2 cellular contexts compared by ENCODE assay signal in the genomic region with DNA sequence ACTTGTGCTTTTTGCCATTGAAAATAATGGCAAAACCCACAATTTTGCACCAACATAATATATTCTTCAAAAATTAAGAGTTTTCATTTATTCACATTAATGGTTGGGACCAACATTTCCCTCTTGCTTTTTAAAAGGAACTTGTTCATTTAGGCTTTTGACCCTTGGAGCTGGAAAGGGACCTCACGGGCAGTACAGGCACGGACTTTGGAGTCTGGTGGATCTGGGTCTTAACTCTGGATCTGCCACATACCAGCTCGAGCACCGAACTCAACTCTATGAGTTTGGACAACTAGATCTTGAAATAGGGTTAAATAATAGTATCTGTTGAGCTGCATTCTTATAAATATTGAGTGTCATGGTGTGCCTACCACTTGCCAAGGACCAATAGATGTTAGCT.
TF ChIP-seq lines count a peak whose summit lies in the region.

No MANE protein-coding gene starts in this region.

TF ChIP-seq in WTC11, 78 proteins besides CTCF, POLR2A, EP300 and RAD21 (continued from another document):
- TF ChIP-seq, protein P1, sequence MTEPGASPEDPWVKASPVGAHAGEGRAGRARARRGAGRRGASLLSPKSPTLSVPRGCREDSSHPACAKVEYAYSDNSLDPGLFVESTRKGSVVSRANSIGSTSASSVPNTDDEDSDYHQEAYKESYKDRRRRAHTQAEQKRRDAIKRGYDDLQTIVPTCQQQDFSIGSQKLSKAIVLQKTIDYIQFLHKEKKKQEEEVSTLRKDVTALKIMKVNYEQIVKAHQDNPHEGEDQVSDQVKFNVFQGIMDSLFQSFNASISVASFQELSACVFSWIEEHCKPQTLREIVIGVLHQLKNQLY (CRISPR knock-in tag; IDR thresholded peaks at IDR 0.05) = no peak
- TF ChIP-seq, protein P2, sequence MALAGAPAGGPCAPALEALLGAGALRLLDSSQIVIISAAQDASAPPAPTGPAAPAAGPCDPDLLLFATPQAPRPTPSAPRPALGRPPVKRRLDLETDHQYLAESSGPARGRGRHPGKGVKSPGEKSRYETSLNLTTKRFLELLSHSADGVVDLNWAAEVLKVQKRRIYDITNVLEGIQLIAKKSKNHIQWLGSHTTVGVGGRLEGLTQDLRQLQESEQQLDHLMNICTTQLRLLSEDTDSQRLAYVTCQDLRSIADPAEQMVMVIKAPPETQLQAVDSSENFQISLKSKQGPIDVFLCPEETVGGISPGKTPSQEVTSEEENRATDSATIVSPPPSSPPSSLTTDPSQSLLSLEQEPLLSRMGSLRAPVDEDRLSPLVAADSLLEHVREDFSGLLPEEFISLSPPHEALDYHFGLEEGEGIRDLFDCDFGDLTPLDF (CRISPR knock-in tag; IDR thresholded peaks at IDR 0.05) = no peak

TF ChIP-seq in HepG2, 621 proteins besides CTCF, POLR2A, EP300 and RAD21:
- TF ChIP-seq, protein P3, sequence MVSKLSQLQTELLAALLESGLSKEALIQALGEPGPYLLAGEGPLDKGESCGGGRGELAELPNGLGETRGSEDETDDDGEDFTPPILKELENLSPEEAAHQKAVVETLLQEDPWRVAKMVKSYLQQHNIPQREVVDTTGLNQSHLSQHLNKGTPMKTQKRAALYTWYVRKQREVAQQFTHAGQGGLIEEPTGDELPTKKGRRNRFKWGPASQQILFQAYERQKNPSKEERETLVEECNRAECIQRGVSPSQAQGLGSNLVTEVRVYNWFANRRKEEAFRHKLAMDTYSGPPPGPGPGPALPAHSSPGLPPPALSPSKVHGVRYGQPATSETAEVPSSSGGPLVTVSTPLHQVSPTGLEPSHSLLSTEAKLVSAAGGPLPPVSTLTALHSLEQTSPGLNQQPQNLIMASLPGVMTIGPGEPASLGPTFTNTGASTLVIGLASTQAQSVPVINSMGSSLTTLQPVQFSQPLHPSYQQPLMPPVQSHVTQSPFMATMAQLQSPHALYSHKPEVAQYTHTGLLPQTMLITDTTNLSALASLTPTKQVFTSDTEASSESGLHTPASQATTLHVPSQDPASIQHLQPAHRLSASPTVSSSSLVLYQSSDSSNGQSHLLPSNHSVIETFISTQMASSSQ (IDR thresholded peaks at IDR 0.05; ENCODE audit: low read depth) = no peak
- TF ChIP-seq, protein P3 (CRISPR knock-in tag; IDR thresholded peaks at IDR 0.05; ENCODE audit: borderline replicate concordance) = no peak
- TF ChIP-seq, protein P4, sequence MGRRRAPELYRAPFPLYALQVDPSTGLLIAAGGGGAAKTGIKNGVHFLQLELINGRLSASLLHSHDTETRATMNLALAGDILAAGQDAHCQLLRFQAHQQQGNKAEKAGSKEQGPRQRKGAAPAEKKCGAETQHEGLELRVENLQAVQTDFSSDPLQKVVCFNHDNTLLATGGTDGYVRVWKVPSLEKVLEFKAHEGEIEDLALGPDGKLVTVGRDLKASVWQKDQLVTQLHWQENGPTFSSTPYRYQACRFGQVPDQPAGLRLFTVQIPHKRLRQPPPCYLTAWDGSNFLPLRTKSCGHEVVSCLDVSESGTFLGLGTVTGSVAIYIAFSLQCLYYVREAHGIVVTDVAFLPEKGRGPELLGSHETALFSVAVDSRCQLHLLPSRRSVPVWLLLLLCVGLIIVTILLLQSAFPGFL (CRISPR knock-in tag; IDR thresholded peaks at IDR 0.05) = no peak
- TF ChIP-seq U2AF1 (optimal IDR thresholded peaks at IDR 0.05; ENCODE audit: low read depth, low read length) (no peak), DR1 (CRISPR knock-in tag; IDR thresholded peaks at IDR 0.05) (no peak), ZNF484 (CRISPR knock-in tag; IDR thresholded peaks at IDR 0.05; ENCODE audit: borderline replicate concordance, low read depth) (no peak), TEAD3 (CRISPR knock-in tag; optimal IDR thresholded peaks at IDR 0.05; ENCODE audit: borderline replicate concordance) (peak; percentile 38), ZNF652 (CRISPR knock-in tag; IDR thresholded peaks at IDR 0.05; ENCODE audit: borderline replicate concordance, low read depth) (peak; percentile 40; the same call in 1 of the 2 replicates), TSC22D2 (CRISPR knock-in tag; IDR thresholded peaks at IDR 0.05; ENCODE audit: borderline replicate concordance) (no peak), NCOA5 (CRISPR knock-in tag; IDR thresholded peaks at IDR 0.05) (no peak), ZSCAN9 (CRISPR knock-in tag; IDR thresholded peaks at IDR 0.05; ENCODE audit: borderline replicate concordance) (no peak), HNF4A (CRISPR knock-in tag; IDR thresholded peaks at IDR 0.05) (peak; percentile 60), ZNF224 (CRISPR knock-in tag; IDR thresholded peaks at IDR 0.05) (no peak), ZNF776 (CRISPR knock-in tag; IDR thresholded peaks at IDR 0.05) (no peak), ZNF644 (CRISPR knock-in tag; IDR thresholded peaks at IDR 0.05; ENCODE audit: low read depth) (peak; percentile 46; the same call in 1 of the 2 replicates)
- TF ChIP-seq, protein P5, sequence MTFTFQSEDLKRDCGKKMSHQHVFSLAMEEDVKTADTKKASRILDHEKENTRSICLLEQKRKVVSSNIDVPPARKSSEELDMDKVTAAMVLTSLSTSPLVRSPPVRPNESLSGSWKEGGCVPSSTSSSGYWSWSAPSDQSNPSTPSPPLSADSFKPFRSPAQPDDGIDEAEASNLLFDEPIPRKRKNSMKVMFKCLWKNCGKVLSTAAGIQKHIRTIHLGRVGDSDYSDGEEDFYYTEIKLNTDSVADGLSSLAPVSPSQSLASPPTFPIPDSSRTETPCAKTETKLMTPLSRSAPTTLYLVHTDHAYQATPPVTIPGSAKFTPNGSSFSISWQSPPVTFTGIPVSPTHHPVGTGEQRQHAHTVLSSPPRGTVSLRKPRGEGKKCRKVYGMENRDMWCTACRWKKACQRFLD (CRISPR knock-in tag; IDR thresholded peaks at IDR 0.05; ENCODE audit: borderline replicate concordance) = no peak
- TF ChIP-seq, protein P6, sequence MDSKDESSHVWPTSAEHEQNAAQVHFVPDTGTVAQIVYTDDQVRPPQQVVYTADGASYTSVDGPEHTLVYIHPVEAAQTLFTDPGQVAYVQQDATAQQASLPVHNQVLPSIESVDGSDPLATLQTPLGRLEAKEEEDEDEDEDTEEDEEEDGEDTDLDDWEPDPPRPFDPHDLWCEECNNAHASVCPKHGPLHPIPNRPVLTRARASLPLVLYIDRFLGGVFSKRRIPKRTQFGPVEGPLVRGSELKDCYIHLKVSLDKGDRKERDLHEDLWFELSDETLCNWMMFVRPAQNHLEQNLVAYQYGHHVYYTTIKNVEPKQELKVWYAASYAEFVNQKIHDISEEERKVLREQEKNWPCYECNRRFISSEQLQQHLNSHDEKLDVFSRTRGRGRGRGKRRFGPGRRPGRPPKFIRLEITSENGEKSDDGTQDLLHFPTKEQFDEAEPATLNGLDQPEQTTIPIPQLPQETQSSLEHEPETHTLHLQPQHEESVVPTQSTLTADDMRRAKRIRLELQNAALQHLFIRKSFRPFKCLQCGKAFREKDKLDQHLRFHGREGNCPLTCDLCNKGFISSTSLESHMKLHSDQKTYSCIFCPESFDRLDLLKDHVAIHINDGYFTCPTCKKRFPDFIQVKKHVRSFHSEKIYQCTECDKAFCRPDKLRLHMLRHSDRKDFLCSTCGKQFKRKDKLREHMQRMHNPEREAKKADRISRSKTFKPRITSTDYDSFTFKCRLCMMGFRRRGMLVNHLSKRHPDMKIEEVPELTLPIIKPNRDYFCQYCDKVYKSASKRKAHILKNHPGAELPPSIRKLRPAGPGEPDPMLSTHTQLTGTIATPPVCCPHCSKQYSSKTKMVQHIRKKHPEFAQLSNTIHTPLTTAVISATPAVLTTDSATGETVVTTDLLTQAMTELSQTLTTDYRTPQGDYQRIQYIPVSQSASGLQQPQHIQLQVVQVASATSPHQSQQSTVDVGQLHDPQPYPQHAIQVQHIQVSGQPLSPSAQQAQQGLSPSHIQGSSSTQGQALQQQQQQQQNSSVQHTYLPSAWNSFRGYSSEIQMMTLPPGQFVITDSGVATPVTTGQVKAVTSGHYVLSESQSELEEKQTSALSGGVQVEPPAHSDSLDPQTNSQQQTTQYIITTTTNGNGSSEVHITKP (CRISPR knock-in tag; IDR thresholded peaks at IDR 0.05; ENCODE audit: low read depth) = no peak
- TF ChIP-seq, protein P7, sequence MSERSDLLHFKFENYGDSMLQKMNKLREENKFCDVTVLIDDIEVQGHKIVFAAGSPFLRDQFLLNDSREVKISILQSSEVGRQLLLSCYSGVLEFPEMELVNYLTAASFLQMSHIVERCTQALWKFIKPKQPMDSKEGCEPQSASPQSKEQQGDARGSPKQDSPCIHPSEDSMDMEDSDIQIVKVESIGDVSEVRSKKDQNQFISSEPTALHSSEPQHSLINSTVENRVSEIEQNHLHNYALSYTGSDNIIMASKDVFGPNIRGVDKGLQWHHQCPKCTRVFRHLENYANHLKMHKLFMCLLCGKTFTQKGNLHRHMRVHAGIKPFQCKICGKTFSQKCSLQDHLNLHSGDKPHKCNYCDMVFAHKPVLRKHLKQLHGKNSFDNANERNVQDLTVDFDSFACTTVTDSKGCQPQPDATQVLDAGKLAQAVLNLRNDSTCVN (CRISPR knock-in tag; IDR thresholded peaks at IDR 0.05; ENCODE audit: borderline replicate concordance) = 0 out of 2 replicates have a peak, but pooled peaks have one; percentile 32
- TF ChIP-seq, protein P8, sequence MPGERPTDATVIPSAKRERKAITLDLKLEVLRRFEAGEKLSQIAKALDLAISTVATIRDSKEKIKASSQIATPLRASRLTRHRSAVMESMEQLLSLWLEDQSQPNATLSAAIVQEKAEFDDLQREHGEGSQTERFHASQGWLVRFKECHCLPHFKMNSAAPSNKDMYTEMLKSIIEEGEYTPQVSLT (CRISPR knock-in tag; IDR thresholded peaks at IDR 0.05; ENCODE audit: borderline replicate concordance, low read depth) = no peak
- TF ChIP-seq, protein P9, sequence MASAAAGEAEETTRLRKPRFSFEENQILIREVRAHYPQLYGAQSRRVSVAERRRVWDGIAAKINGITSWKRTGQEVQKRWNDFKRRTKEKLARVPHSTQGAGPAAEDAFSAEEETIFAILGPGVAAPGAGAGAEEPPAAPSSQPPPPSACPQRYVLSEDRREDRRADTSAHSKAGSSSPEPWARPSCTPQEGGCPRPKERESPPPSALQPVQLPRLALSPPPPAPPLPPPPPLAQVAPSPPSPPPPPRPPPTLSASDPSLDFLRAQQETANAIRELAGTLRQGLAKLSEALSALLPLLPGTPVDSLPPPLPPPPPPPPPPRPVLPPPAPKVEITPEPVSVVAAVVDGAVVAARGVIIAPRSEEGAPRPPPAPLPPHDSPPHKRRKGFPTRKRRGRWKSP (CRISPR knock-in tag; IDR thresholded peaks at IDR 0.05) = no peak
- TF ChIP-seq, protein P10, sequence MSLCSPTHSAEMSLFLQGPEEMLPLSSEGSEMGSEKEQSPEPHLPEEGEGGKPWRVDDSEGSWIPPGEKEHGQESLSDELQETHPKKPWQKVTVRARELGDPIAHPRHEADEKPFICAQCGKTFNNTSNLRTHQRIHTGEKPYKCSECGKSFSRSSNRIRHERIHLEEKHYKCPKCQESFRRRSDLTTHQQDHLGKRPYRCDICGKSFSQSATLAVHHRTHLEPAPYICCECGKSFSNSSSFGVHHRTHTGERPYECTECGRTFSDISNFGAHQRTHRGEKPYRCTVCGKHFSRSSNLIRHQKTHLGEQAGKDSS (CRISPR knock-in tag; IDR thresholded peaks at IDR 0.05; ENCODE audit: borderline replicate concordance, low read depth) = no peak
